ENCODE assay signal across 9 cellular contexts in genomic region chr16:81940781-81941560, GRCh38.
A peak's percentile ranks its signal among the peaks of the same experiment; 100 is the strongest.
DNase-seq lines count a peak whose midpoint lies in the region; ATAC-seq, FAIRE-seq and TF ChIP-seq lines count a peak whose summit lies in the region.
"Had no signal": no experiment of that assay in that cellular context is flagged by ENCODE, and none has a peak within 500 bp of the region (broad histone marks: within the 10 kb centered on the region; RNA-seq: fewer than 3 reads in every experiment).

No MANE protein-coding gene starts in this region.

- FAIRE-seq in GM12891 (lab: Jason Lieb, UNC), result no peak

- peaks cover 0 to 7% (median 0%) of the 10 kb centered on the region in 9 donors for H3K27me3 ChIP-seq in heart left ventricle
- no peaks in the 10 kb centered on the region for H3K27me3 ChIP-seq in mammary epithelial cell (ENCODE audit: insufficient read depth, low read length)

- peaks cover 0 to 90% (median 0%) of the 10 kb centered on the region in 9 donors for H3K36me3 ChIP-seq in heart left ventricle
- H3K36me3 ChIP-seq in mammary epithelial cell (ENCODE audit: insufficient read depth, low read length), result no peaks in the 10 kb centered on the region

- H3K4me1 ChIP-seq in heart left ventricle (peaks cover 0 to 5% (median 0%) of the 10 kb centered on the region in 12 donors), mammary epithelial cell (ENCODE audit: insufficient read depth, low read length) (peaks cover 9% of the 10 kb centered on the region)

- H2AFZ ChIP-seq in mammary epithelial cell (ENCODE audit: low read depth, low read length), result no peak overlapping the region

- no peaks in the 10 kb centered on the region for H3K36me3 Mint-ChIP-seq in activated naive CD4-positive, alpha-beta T cell treated with anti-CD3 and anti-CD28 coated beads for 36 hours (ENCODE audit: low read depth)

- TF ChIP-seq POLR2A in heart left ventricle (IDR thresholded peaks at IDR 0.05), result no peak
- no peak for TF ChIP-seq POLR2A in GM12891 (IDR thresholded peaks at IDR 0.05; ENCODE audit: low read depth, low read length)

- H4K20me1 ChIP-seq in mammary epithelial cell (ENCODE audit: insufficient read depth, low read length), result no peaks in the 10 kb centered on the region

- no peak overlapping the region for H3K4me3 Mint-ChIP-seq in activated naive CD4-positive, alpha-beta T cell treated with anti-CD3 and anti-CD28 coated beads for 36 hours
- H3K4me3 Mint-ChIP-seq: central memory CD8-positive, alpha-beta T cell had no signal

- in situ Hi-C loops in mammary epithelial cell (cut with MboI; ENCODE audit: low sequenced_read_pairs in 2 of 2), result loop anchor here in 1 of 2 donors (25.0 kb wide), 1 partner anchor 296 kb away; no protein-coding TSS in a partner anchor

- H3K79me2 ChIP-seq in mammary epithelial cell (ENCODE audit: insufficient read depth, low read length), result no peaks in the 10 kb centered on the region

- H3K9me3 ChIP-seq in heart left ventricle (no peaks in the 10 kb centered on the region), mammary epithelial cell (replicated peaks; ENCODE audit: insufficient read depth, low read length) (no peaks in the 10 kb centered on the region)

- no peaks in the 10 kb centered on the region for H3K9me3 Mint-ChIP-seq in activated naive CD4-positive, alpha-beta T cell treated with anti-CD3 and anti-CD28 coated beads for 36 hours
- H3K9me3 Mint-ChIP-seq: central memory CD8-positive, alpha-beta T cell had no signal

- no peak overlapping the region for H3K9ac ChIP-seq in mammary epithelial cell (ENCODE audit: insufficient read depth, low read length)

- no TSS peak for BruUV-seq in mammary epithelial cell (replicated peaks; lab: Mats Ljungman, UMichigan)

- H3K27ac Mint-ChIP-seq in activated naive CD4-positive, alpha-beta T cell treated with anti-CD3 and anti-CD28 coated beads for 36 hours, result no peak overlapping the region

- ATAC-seq in heart left ventricle (peak in 1 of 4 donors; percentile 29), left ventricle myocardium superior (no peak), HG03025 (IDR thresholded peaks at IDR 0.05; ENCODE audit: low FRiP score, unreplicated experiment) (no peak)

- H3K27ac ChIP-seq in heart left ventricle, result no peak overlapping the region
- no peak overlapping the region for H3K27ac ChIP-seq in mammary epithelial cell (ENCODE audit: insufficient read depth, low read depth, low read length)

- H3K27me3 Mint-ChIP-seq in activated naive CD4-positive, alpha-beta T cell treated with anti-CD3 and anti-CD28 coated beads for 36 hours (ENCODE audit: low read depth), result peaks cover 1% of the 10 kb centered on the region
- H3K27me3 Mint-ChIP-seq: central memory CD8-positive, alpha-beta T cell had no signal

- CTCF ChIA-PET in mammary epithelial cell (lab: Charles Lee; ENCODE audit: low non-redundant PET), result interaction anchor here (0.6 kb wide), 2 partner anchors 56 to 408 kb away, joined by 3 to 9 read pairs; no protein-coding TSS in a partner anchor
- CTCF ChIA-PET in activated naive CD4-positive, alpha-beta T cell treated with anti-CD3 and anti-CD28 coated beads for 36 hours (lab: Charles Lee), result interaction anchor here (0.6 to 3.4 kb wide), 6 partner anchors 75 to 570 kb away, joined by 3 to 24 read pairs (median 3); no protein-coding TSS in a partner anchor

- H3K4me1 Mint-ChIP-seq in activated naive CD4-positive, alpha-beta T cell treated with anti-CD3 and anti-CD28 coated beads for 36 hours (ENCODE audit: low read depth), result no peaks in the 10 kb centered on the region
- H3K4me1 Mint-ChIP-seq: central memory CD8-positive, alpha-beta T cell had no signal

- WGBS in heart left ventricle, 4 donors, result 34 to 51% (median 43%) methylated on average over 3 of the region's 3 CpGs
- 40% methylated on average over 3 of the region's 3 CpGs for WGBS in mammary epithelial cell (ENCODE audit: low coverage, missing lambda C conversion rate)

- no peak for DNase-seq in heart left ventricle
- DNase-seq in left ventricle myocardium superior, result no peak
- peak; percentile 6 for DNase-seq in NCI-H2171 (lab: John Stamatoyannopoulos, UW)
- DNase-seq in mammary epithelial cell, result peak; percentile 63
- peak; percentile 9 for DNase-seq in medulla oblongata (ENCODE audit: extremely low spot score)
- DNase-seq in activated naive CD4-positive, alpha-beta T cell treated with anti-CD3 and anti-CD28 coated beads for 36 hours, result no peak
- no peak for DNase-seq in GM12891 (ENCODE audit: insufficient read length, low spot score)

- intact Hi-C loops in heart left ventricle (cut with DNase I), result loop anchor here in 9 of 10 donors (1.0 to 5.0 kb wide), 6 partner anchors 121 to 291 kb away; no protein-coding TSS in a partner anchor
- intact Hi-C loops in left ventricle myocardium superior (cut with micrococcal nuclease), result no loop called here
- intact Hi-C loops in mammary epithelial cell (cut with micrococcal nuclease), result loop anchor here (1.0 to 2.0 kb wide), 7 partner anchors 50 to 640 kb away; no protein-coding TSS in a partner anchor
- intact Hi-C loops in activated naive CD4-positive, alpha-beta T cell treated with anti-CD3 and anti-CD28 coated beads for 36 hours (cut with micrococcal nuclease), result loop anchor here (1.0 kb wide), 2 partner anchors 121 to 289 kb away; no protein-coding TSS in a partner anchor

- dilution Hi-C loops in mammary epithelial cell (cut with HindIII; ENCODE audit: low sequenced_read_pairs), result no loop called here

- TF ChIP-seq CTCF in heart left ventricle (IDR thresholded peaks at IDR 0.05), result peak; percentile 31 to 60 (median 46)
- TF ChIP-seq CTCF in mammary epithelial cell (conservative IDR thresholded peaks at IDR 0.05 in 1 of 2, IDR thresholded peaks at IDR 0.05 in 1 of 2; ENCODE audit: extremely low read depth in 1 of 2, insufficient read depth in 1 of 2, low read depth in 1 of 2, low read length in 2 of 2), result peak; percentile 57 to 62

- H3K4me2 ChIP-seq in mammary epithelial cell (ENCODE audit: insufficient read depth, low read depth, low read length), result no peak overlapping the region

- H3K4me3 ChIP-seq in heart left ventricle, result no peak overlapping the region
- no peak overlapping the region for H3K4me3 ChIP-seq in mammary epithelial cell (replicated peaks in 1 of 3; ENCODE audit: insufficient read depth in 1 of 3, low read depth in 2 of 3, low read length in 3 of 3)

TF ChIP-seq in GM12891, 5 proteins besides CTCF, POLR2A, EP300 and RAD21:
- no peak for TF ChIP-seq POLR2AphosphoS5 (IDR thresholded peaks at IDR 0.05; ENCODE audit: low read depth, low read length)
- TF ChIP-seq POU2F2 (IDR thresholded peaks at IDR 0.05; ENCODE audit: low read depth, low read length), result no peak
- TF ChIP-seq SPI1 (IDR thresholded peaks at IDR 0.05; ENCODE audit: low read depth, low read length), result no peak
- TF ChIP-seq PAX5 (IDR thresholded peaks at IDR 0.05; ENCODE audit: insufficient read depth, low read length, severe bottlenecking), result no peak
- no peak for TF ChIP-seq TAF1 (IDR thresholded peaks at IDR 0.05; ENCODE audit: low read depth, low read length)

Comparison
In these comparisons a context has a peak if more than half of its experiments do, and no peak if none do; other contexts are left out.
1. DNase-seq: peak in NCI-H2171 (single experiment), mammary epithelial cell (single experiment) and medulla oblongata (single experiment); none in heart left ventricle (0 of 5), left ventricle myocardium superior (single experiment), activated naive CD4-positive, alpha-beta T cell treated with anti-CD3 and anti-CD28 coated beads for 36 hours (single experiment) and GM12891 (single experiment).